In the genomic region with DNA sequence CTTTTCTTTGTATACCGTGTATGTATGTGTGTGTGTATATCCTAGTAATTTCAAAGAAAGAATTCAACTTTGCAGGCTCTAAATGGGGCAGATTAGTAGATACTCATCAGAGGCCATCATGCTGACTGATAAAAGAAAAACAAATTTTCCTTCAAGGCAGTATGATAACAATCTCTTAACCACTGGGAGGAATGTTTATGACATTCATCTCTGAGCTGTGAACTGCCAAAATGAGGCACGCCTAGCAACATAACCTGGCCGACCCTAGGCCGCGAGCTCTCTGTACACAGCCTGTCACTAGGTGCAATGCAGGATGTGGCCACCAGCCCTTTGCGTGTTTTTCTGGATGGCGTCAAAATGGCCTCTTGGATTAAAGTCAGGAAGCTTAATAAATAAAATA, we compare ENCODE assay signal across 2 cellular contexts.
TF ChIP-seq lines count a peak whose summit lies in the region.

No MANE protein-coding gene starts in this region.

TF ChIP-seq in HepG2, 621 proteins besides CTCF, POLR2A, EP300 and RAD21:
- TF ChIP-seq, protein P1, sequence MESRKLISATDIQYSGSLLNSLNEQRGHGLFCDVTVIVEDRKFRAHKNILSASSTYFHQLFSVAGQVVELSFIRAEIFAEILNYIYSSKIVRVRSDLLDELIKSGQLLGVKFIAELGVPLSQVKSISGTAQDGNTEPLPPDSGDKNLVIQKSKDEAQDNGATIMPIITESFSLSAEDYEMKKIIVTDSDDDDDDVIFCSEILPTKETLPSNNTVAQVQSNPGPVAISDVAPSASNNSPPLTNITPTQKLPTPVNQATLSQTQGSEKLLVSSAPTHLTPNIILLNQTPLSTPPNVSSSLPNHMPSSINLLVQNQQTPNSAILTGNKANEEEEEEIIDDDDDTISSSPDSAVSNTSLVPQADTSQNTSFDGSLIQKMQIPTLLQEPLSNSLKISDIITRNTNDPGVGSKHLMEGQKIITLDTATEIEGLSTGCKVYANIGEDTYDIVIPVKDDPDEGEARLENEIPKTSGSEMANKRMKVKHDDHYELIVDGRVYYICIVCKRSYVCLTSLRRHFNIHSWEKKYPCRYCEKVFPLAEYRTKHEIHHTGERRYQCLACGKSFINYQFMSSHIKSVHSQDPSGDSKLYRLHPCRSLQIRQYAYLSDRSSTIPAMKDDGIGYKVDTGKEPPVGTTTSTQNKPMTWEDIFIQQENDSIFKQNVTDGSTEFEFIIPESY (CRISPR knock-in tag; IDR thresholded peaks at IDR 0.05): peak; percentile 63; the same call in 1 of the 2 replicates
- TF ChIP-seq ZNF761 (CRISPR knock-in tag; conservative IDR thresholded peaks at IDR 0.05): no peak

TF ChIP-seq in K562, 482 proteins besides CTCF, POLR2A, EP300 and RAD21 (continued from another document):
- peak in 1 of 3 experiments; percentile 23 for TF ChIP-seq YY1 (IDR thresholded peaks at IDR 0.05; ENCODE audit: borderline replicate concordance in 1 of 3, control insufficient read depth in 1 of 3, extremely low read depth in 1 of 3, insufficient read depth in 3 of 3, insufficient read length in 1 of 3, insufficient replicate concordance in 2 of 3, low read depth in 1 of 3, low read length in 2 of 3)
- TF ChIP-seq, protein P2, sequence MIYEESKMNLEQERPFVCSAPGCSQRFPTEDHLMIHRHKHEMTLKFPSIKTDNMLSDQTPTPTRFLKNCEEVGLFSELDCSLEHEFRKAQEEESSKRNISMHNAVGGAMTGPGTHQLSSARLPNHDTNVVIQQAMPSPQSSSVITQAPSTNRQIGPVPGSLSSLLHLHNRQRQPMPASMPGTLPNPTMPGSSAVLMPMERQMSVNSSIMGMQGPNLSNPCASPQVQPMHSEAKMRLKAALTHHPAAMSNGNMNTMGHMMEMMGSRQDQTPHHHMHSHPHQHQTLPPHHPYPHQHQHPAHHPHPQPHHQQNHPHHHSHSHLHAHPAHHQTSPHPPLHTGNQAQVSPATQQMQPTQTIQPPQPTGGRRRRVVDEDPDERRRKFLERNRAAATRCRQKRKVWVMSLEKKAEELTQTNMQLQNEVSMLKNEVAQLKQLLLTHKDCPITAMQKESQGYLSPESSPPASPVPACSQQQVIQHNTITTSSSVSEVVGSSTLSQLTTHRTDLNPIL (CRISPR knock-in tag; IDR thresholded peaks at IDR 0.05): no peak
- TF ChIP-seq ZNF586 (CRISPR knock-in tag; conservative IDR thresholded peaks at IDR 0.05): no peak
